ENCODE assay signal across 8 cellular contexts in the genomic region with DNA sequence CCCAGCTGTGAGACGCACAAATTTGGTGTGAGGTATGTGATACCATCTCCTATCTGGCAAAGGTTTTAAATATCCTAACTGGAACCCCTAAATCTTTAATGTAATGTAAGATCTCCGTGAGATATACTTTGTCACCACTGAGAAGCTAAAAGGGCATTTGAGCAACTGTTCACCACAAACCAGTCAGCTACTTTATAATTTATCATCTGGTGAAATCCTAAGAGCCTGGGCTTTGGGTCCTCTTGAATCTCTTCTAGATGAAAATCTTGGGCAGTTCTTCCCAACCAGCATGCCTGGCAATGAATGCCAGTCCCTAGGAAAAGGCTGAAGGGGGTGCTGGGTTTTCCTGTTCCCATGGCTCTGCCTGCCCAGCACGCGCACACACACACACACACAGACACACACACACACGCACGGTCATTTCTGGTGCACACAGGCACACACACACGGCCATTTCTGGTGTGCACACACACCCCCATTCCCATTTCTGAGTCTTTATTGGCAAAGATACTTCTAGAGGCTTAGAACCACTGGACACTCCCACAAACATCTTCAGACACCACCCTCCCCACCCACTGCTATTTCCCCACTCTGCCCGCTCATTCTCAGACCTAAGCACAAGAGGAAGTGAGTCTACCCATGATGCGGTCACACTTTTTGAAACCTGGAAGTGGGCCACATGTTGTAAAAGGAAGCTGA.
DNase-seq lines count a peak whose midpoint lies in the region; ATAC-seq and TF ChIP-seq lines count a peak whose summit lies in the region.

No MANE protein-coding gene starts in this region.

- DNase-seq in AG09319 (ENCODE audit: extremely low read depth, low read depth) (peak; percentile 82), T-helper 2 cell (peak in 4 of 5 experiments; percentile 21 to 95 (median 54)), ascending aorta (ENCODE audit: low spot score in 2 of 2) (peak; percentile 81 to 96), immature natural killer cell (peak; percentile 86 to 87 (median 87)), SHP77 treated with DMSO at 0.1 percent for 48 hours (lab: John Stamatoyannopoulos, UW) (no peak)
- DNase-seq in stimulated activated CD4-positive, alpha-beta T cell treated with anti-CD3 and anti-CD28 coated beads, Interleukin-4, amount 100 ng/mL, for 48 hours (ENCODE audit: low read depth in 2 of 2): peak; percentile 30 to 53

- no peak for TF ChIP-seq CTCF in AG09319 (IDR thresholded peaks at IDR 0.05; ENCODE audit: low read depth, low read length)
- TF ChIP-seq CTCF in ascending aorta (IDR thresholded peaks at IDR 0.05): no peak

- H3K4me3 ChIP-seq in ascending aorta: peak overlapping the region in 1 of 2 donors; percentile 23

- H3K36me3 Mint-ChIP-seq in immature natural killer cell: no peaks in the 10 kb centered on the region

- H3K9me3 Mint-ChIP-seq in immature natural killer cell: peaks cover 0 to 2% (median 0%) of the 10 kb centered on the region in 6 donors

- peak overlapping the region; percentile 61 to 64 for H3K27ac ChIP-seq in ascending aorta

- no peaks in the 10 kb centered on the region for H3K27me3 ChIP-seq in ascending aorta

- no peaks in the 10 kb centered on the region for H3K36me3 ChIP-seq in ascending aorta

- H3K4me1 Mint-ChIP-seq in immature natural killer cell: peaks cover 63% of the 10 kb centered on the region in 2 donors

- no peaks in the 10 kb centered on the region for H3K9me3 ChIP-seq in ascending aorta

- H3K4me1 ChIP-seq in ascending aorta: peaks cover 16 to 53% of the 10 kb centered on the region in 2 donors

- intact Hi-C loops in ascending aorta (cut with DNase I): loop anchor here (5.0 to 10.0 kb wide), 2 partner anchors 315 to 368 kb away; a partner anchor contains a TSS

- peak overlapping the region; percentile 95 to 99 (median 98) for H3K27ac Mint-ChIP-seq in immature natural killer cell

- ATAC-seq in GM19351 (IDR thresholded peaks at IDR 0.05; ENCODE audit: unreplicated experiment) (peak; percentile 63), HG03520 (IDR thresholded peaks at IDR 0.05; ENCODE audit: unreplicated experiment) (peak; percentile 43)

- peak overlapping the region; percentile 83 to 93 (median 89) for H3K4me3 Mint-ChIP-seq in immature natural killer cell

- H3K27me3 Mint-ChIP-seq in immature natural killer cell (ENCODE audit: low read depth in 3 of 3): peaks cover 2 to 13% (median 2%) of the 10 kb centered on the region in 3 donors
